8 cellular contexts compared by ENCODE assay signal in genomic region chr11:66466225-66467033, GRCh38. TPM values are rescaled to one million over a fixed set of nuclear protein-coding genes. Genes with fewer than 3 reads are reported as not detected.
DNase-seq lines count a peak whose midpoint lies in the region; ATAC-seq and TF ChIP-seq lines count a peak whose summit lies in the region.

PELI3 (plus strand) TSS chr11:66466905; CDS start chr11:66468129, 1,224 bp downstream.

- peak within 1 kb of the TSS; percentile 49; the same call in 1 of the 2 replicates for H2AFZ ChIP-seq in Karpas-422 (ENCODE audit: low read length)

- H3K4me3 Mint-ChIP-seq in neural crest cell, result peak within 1 kb of the TSS; percentile 93
- H3K4me3 Mint-ChIP-seq in stimulated activated naive CD8-positive, alpha-beta T cell treated with anti-CD3 and anti-CD28 coated beads, Interleukin-15, amount 100 ng/mL, for 72 hours, result peak within 1 kb of the TSS; percentile 89 to 94

- H3K27me3 ChIP-seq in Karpas-422 (ENCODE audit: low read length) (no peaks in the 10 kb centered on the region), foreskin keratinocyte (no peaks in the 10 kb centered on the region)

- POLR2A ChIA-PET in RWPE1 (lab: Yijun Ruan, JAX; ENCODE audit: low non-redundant PET), result interaction anchor here (0.6 to 0.9 kb wide), 4 partner anchors 14 to 147 kb away, joined by 4 to 6 read pairs (median 6); partner anchors contain the start of gene DPP3

- peak within 1 kb of the TSS; percentile 71 for H3K27ac Mint-ChIP-seq in neural crest cell (ENCODE audit: unreplicated experiment)
- H3K27ac Mint-ChIP-seq in stimulated activated naive CD8-positive, alpha-beta T cell treated with anti-CD3 and anti-CD28 coated beads, Interleukin-15, amount 100 ng/mL, for 72 hours, result peak within 1 kb of the TSS; percentile 78 to 83

- H3K4me2 ChIP-seq in Karpas-422 (ENCODE audit: low read depth, low read length, poor library complexity, severe bottlenecking), result peak within 1 kb of the TSS; percentile 91

- H3K9ac ChIP-seq in Karpas-422 (ENCODE audit: low read length), result peak within 1 kb of the TSS; percentile 76

- H3K9me3 ChIP-seq in Karpas-422 (ENCODE audit: low read length), result no peaks in the 10 kb centered on the region

- no peak for TF ChIP-seq CTCF in RWPE1 (conservative IDR thresholded peaks at IDR 0.05; ENCODE audit: low read depth)
- TF ChIP-seq CTCF in foreskin keratinocyte (conservative IDR thresholded peaks at IDR 0.05), result no peak
- no peak for TF ChIP-seq CTCF in neural crest cell (conservative IDR thresholded peaks at IDR 0.05)

- CTCF ChIA-PET in RWPE1 (lab: Yijun Ruan, JAX), result interaction anchor here (0.5 to 0.6 kb wide), 3 partner anchors 10 to 225 kb away, joined by 3 read pairs; no protein-coding TSS in a partner anchor

- H3K79me2 ChIP-seq in Karpas-422 (ENCODE audit: low read length), result no peaks in the 10 kb centered on the region

- peak; percentile 66 for DNase-seq in DMS53 treated with DMSO at 0.1 percent for 48 hours (lab: John Stamatoyannopoulos, UW; ENCODE audit: unreplicated experiment)
- DNase-seq in Karpas-422, result peak; percentile 96
- peak; percentile 96 for DNase-seq in RWPE1 (ENCODE audit: low spot score)
- peak; percentile 86 for DNase-seq in activated gamma-delta T cell (lab: John Stamatoyannopoulos, UW)
- peak in 1 of 2 donors; percentile 76 for DNase-seq in foreskin keratinocyte
- DNase-seq in neural crest cell (ENCODE audit: low read depth, low spot score), result peak; percentile 92
- DNase-seq in stimulated activated naive CD8-positive, alpha-beta T cell treated with anti-CD3 and anti-CD28 coated beads, Interleukin-15, amount 100 ng/mL, for 72 hours, result peak; percentile 94

- H3K9me3 Mint-ChIP-seq in neural crest cell, result peaks cover 6% of the 10 kb centered on the region
- no peaks in the 10 kb centered on the region for H3K9me3 Mint-ChIP-seq in stimulated activated naive CD8-positive, alpha-beta T cell treated with anti-CD3 and anti-CD28 coated beads, Interleukin-15, amount 100 ng/mL, for 72 hours

- peaks cover 41% of the 10 kb centered on the region for H3K4me1 Mint-ChIP-seq in neural crest cell
- peaks cover 69% of the 10 kb centered on the region for H3K4me1 Mint-ChIP-seq in stimulated activated naive CD8-positive, alpha-beta T cell treated with anti-CD3 and anti-CD28 coated beads, Interleukin-15, amount 100 ng/mL, for 72 hours

- H3K9me2 ChIP-seq in Karpas-422 (replicated peaks; ENCODE audit: insufficient read depth, low read length), result no peaks in the 10 kb centered on the region

- no peaks in the 10 kb centered on the region for H3K36me3 ChIP-seq in Karpas-422 (ENCODE audit: insufficient read depth, low read length)

- peak; percentile 83 for ATAC-seq in GM21825 (IDR thresholded peaks at IDR 0.05; ENCODE audit: unreplicated experiment)
- peak; percentile 82 for ATAC-seq in foreskin keratinocyte
- peak; percentile 86 for ATAC-seq in stimulated activated naive CD8-positive, alpha-beta T cell treated with anti-CD3 and anti-CD28 coated beads, Interleukin-15, amount 100 ng/mL, for 72 hours

- peaks cover 8% of the 10 kb centered on the region; the same call in 1 of the 2 replicates for H4K20me1 ChIP-seq in Karpas-422 (ENCODE audit: insufficient read depth, low read depth, low read length)

- H3K27ac ChIP-seq in Karpas-422 (ENCODE audit: low read length) (no peak within 1 kb of the TSS), RWPE1 (peak within 1 kb of the TSS; percentile 71), foreskin keratinocyte (peak within 1 kb of the TSS; percentile 61)

- H3K36me3 Mint-ChIP-seq in neural crest cell (ENCODE audit: low read depth), result peaks cover 3% of the 10 kb centered on the region

- H3K27me3 Mint-ChIP-seq in neural crest cell (ENCODE audit: low read depth), result peaks cover 11% of the 10 kb centered on the region
- H3K27me3 Mint-ChIP-seq in stimulated activated naive CD8-positive, alpha-beta T cell treated with anti-CD3 and anti-CD28 coated beads, Interleukin-15, amount 100 ng/mL, for 72 hours, result no peaks in the 10 kb centered on the region

- H3K4me3 ChIP-seq in Karpas-422 (ENCODE audit: low read length), result peak within 1 kb of the TSS; percentile 83

- H3K4me1 ChIP-seq in Karpas-422 (ENCODE audit: low read length), result peaks cover 27% of the 10 kb centered on the region
- no peaks in the 10 kb centered on the region for H3K4me1 ChIP-seq in foreskin keratinocyte

RNA-seq across cellular contexts. Expression of gene PELI3, which starts in this region (rescaled TPM):
- total RNA-seq in Karpas-422 (2014; rRNA removed; shearing (Covaris generic); ENCODE audit: low replicate concordance), result 5.6 and 6.7 TPM in 2 replicates
- total RNA-seq in foreskin keratinocyte, result 11.1 and 11.7 TPM in 2 replicates
- polyA plus RNA-seq in foreskin keratinocyte, result 7.5 and 8.2 TPM in 2 replicates
- 13.3 and 13.6 TPM in 2 replicates for total RNA-seq in neural crest cell
